In the genomic region with DNA sequence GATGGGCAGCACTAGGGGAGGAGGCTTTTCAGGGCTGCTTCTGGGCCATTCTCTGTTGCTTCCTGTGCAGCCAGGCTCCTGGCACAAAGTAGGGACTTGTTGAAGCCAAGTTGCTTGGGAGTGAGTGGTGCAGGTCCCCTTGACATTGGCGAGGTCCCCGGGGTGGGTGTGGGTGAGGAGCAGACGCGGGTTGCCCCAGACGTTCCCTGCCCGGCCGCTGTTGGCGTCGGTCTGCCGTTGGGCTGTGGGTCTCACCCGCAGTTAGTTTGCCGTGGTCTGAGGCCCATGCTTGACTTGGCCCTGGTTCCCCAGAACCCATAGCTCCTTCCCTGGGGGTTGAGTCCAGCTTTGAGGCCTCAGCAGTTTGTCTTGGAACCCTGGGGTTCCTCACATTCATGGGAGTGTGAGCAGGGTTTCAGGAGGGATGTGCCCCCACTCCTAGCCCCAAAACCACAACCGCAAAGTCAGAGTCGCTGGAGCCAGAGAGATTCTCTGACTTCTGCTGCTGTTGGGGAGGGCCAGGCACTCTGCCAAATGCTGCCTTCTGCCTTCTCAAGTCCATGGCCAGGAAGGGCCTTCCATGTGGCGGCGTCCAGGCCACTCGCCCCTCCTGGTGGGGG, we compare ENCODE assay signal across 8 cellular contexts.
DNase-seq lines count a peak whose midpoint lies in the region; ATAC-seq lines count a peak whose summit lies in the region.

No MANE protein-coding gene starts in this region.

- no peak overlapping the region for H3K9ac ChIP-seq in stomach smooth muscle (ENCODE audit: low read length in 2 of 2)

- H3K4me3 ChIP-seq in CD4-positive, alpha-beta memory T cell (ENCODE audit: low read length in 2 of 2) = no peak overlapping the region
- peak overlapping the region in 1 of 2 donors; percentile 44 for H3K4me3 ChIP-seq in stomach smooth muscle (ENCODE audit: low read length in 2 of 2)

- POLR2A ChIA-PET in CD4-positive, alpha-beta memory T cell (lab: Charles Lee; ENCODE audit: partially characterized antibody) = interaction anchor here (1.1 to 1.5 kb wide), 4 partner anchors 8 to 40 kb away, joined by 4 to 9 read pairs (median 6); no protein-coding TSS in a partner anchor

- H3K27ac Mint-ChIP-seq in CD4-positive, alpha-beta memory T cell = peak overlapping the region; percentile 78 to 92 (median 87)

- no peaks in the 10 kb centered on the region for H3K36me3 Mint-ChIP-seq in CD4-positive, alpha-beta memory T cell

- H3K4me1 Mint-ChIP-seq in CD4-positive, alpha-beta memory T cell = peaks cover 24 to 55% (median 36%) of the 10 kb centered on the region in 4 donors

- H3K4me1 ChIP-seq in CD4-positive, alpha-beta memory T cell (ENCODE audit: insufficient read depth, low read length) = peaks cover 57% of the 10 kb centered on the region
- H3K4me1 ChIP-seq in stomach smooth muscle (ENCODE audit: control insufficient read depth, insufficient read depth, low read length) = peaks cover 80% of the 10 kb centered on the region

- no peaks in the 10 kb centered on the region for H3K9me3 Mint-ChIP-seq in CD4-positive, alpha-beta memory T cell

- no peaks in the 10 kb centered on the region for H3K27me3 ChIP-seq in CD4-positive, alpha-beta memory T cell (ENCODE audit: insufficient read depth, low read length)
- no peaks in the 10 kb centered on the region for H3K27me3 ChIP-seq in stomach smooth muscle (ENCODE audit: control insufficient read depth in 1 of 2, insufficient read depth in 2 of 2, low read length in 2 of 2)

- peaks cover 0 to 5% of the 10 kb centered on the region in 2 donors for H3K9me3 ChIP-seq in CD4-positive, alpha-beta memory T cell (ENCODE audit: control insufficient read depth in 1 of 2, low read length in 2 of 2)
- H3K9me3 ChIP-seq in stomach smooth muscle (ENCODE audit: control insufficient read depth in 2 of 2, low read length in 2 of 2) = peaks cover 4% of the 10 kb centered on the region in 2 donors

- no peak for ATAC-seq in HG03442 (IDR thresholded peaks at IDR 0.05; ENCODE audit: unreplicated experiment)

- DNase-seq in CD4-positive, alpha-beta memory T cell = peak; percentile 34 to 55 (median 43)
- DNase-seq in NOMO-1 treated with DMSO at 0.1 percent for 48 hours (lab: John Stamatoyannopoulos, UW; ENCODE audit: unreplicated experiment) (peak; percentile 64), hypothalamus (lab: John Stamatoyannopoulos, UW) (peak in 39 of 51 donors; percentile 19 to 75 (median 46)), NCI-H524 treated with DMSO at 0.1 percent for 48 hours (lab: John Stamatoyannopoulos, UW) (no peak), NCI-H1105 (lab: John Stamatoyannopoulos, UW) (no peak)

- peak overlapping the region; percentile 29 to 84 (median 65) for H3K4me3 Mint-ChIP-seq in CD4-positive, alpha-beta memory T cell

- intact Hi-C loops in CD4-positive, alpha-beta memory T cell (cut with micrococcal nuclease) = no loop called here

- H3K27ac ChIP-seq in CD4-positive, alpha-beta memory T cell (ENCODE audit: low read depth, low read length) = peak overlapping the region; percentile 16
- peak overlapping the region; percentile 11 for H3K27ac ChIP-seq in angular gyrus (ENCODE audit: low read depth, low read length)
- peak overlapping the region; percentile 37 for H3K27ac ChIP-seq in stomach smooth muscle (ENCODE audit: low read length)

- no peaks in the 10 kb centered on the region for H3K36me3 ChIP-seq in CD4-positive, alpha-beta memory T cell (ENCODE audit: insufficient read depth, low read length)
- H3K36me3 ChIP-seq in stomach smooth muscle (ENCODE audit: control insufficient read depth in 2 of 2, insufficient read depth in 2 of 2, low read length in 2 of 2) = no peaks in the 10 kb centered on the region

- no peaks in the 10 kb centered on the region for H3K27me3 Mint-ChIP-seq in CD4-positive, alpha-beta memory T cell

- CTCF ChIA-PET in CD4-positive, alpha-beta memory T cell (lab: Charles Lee; ENCODE audit: partially characterized antibody) = interaction anchor here (1.0 to 2.1 kb wide), 5 partner anchors 8 to 40 kb away, joined by 3 to 9 read pairs (median 3); no protein-coding TSS in a partner anchor

Comparison
In these comparisons a context has a peak if more than half of its experiments do, and no peak if none do; other contexts are left out.
1. DNase-seq: peak in CD4-positive, alpha-beta memory T cell (5 of 5), NOMO-1 treated with DMSO at 0.1 percent for 48 hours (single experiment) and hypothalamus (39 of 51); none in NCI-H524 treated with DMSO at 0.1 percent for 48 hours (single experiment) and NCI-H1105 (single experiment).
2. Peak in every context shown above with its lines, with median percentiles within 50 percentile points of each other: H3K27ac ChIP-seq.